ENCODE assay signal across 32 cellular contexts in the genomic region with DNA sequence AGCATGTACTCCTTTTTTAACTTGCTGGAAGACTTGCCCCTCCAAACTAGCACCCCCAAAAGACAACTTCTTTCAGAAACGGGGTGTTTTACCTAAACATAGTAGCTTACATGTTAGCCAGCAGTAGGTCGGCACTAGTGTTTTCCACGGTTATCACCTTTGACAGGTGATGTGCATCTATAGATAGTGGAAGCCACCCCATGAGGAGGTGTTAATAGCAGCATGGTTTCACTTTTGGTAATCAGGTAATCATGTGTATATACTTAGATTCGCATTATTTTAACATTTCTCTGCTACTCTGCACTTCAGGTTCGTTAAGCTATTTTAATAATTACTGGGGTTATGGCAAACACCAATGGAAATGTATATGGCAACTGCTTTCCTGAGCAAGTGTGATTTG. TPM values are rescaled to one million over a fixed set of nuclear protein-coding genes. Genes with fewer than 3 reads are reported as not detected.
DNase-seq lines count a peak whose midpoint lies in the region; ATAC-seq lines count a peak whose summit lies in the region.
"Had no signal": no experiment of that assay in that cellular context is flagged by ENCODE, and none has a peak within 500 bp of the region (broad histone marks: within the 10 kb centered on the region; RNA-seq: fewer than 3 reads in every experiment).

No MANE protein-coding gene starts in this region.

- H3K27ac Mint-ChIP-seq in CD4-positive, CD25-positive, alpha-beta regulatory T cell, result peak overlapping the region; percentile 22 to 68 (median 42)
- peak overlapping the region; percentile 6 for H3K27ac Mint-ChIP-seq in activated T-helper 2 cell treated with anti-CD3 and anti-CD28 coated beads, Interferon-gamma antibody, Interleukin-2, Interleukin-4, amounts not matched to agents 10 μg/mL and 5 μg/mL and 100 μg/mL, durations not matched to agents 14 hours and 24 hours and 36 hours
- H3K27ac Mint-ChIP-seq: activated CD4-positive, alpha-beta T cell treated with anti-CD3 and anti-CD28 coated beads, Interleukin-2, amount 10 ng/mL, durations not matched to agents 7 days and 5 days; activated CD8-positive, alpha-beta memory T cell treated with anti-CD3 and anti-CD28 coated beads, Interleukin-2, amount 10 ng/mL, durations not matched to agents 7 days and 5 days; B cell; progenitor cell of endocrine pancreas; stimulated activated memory B cell treated with anti-CD40 and anti-IgM and Interleukin-4, amounts not matched to agents 10 μg/mL and 1 μg/mL and 100 μg/mL, for 72 hours; type B pancreatic cell had no signal

- peaks cover 0 to 5% (median 3%) of the 10 kb centered on the region in 4 donors for H3K4me1 Mint-ChIP-seq in CD4-positive, CD25-positive, alpha-beta regulatory T cell
- H3K4me1 Mint-ChIP-seq in activated T-helper 2 cell treated with anti-CD3 and anti-CD28 coated beads, Interferon-gamma antibody, Interleukin-2, Interleukin-4, amounts not matched to agents 10 μg/mL and 5 μg/mL and 100 μg/mL, durations not matched to agents 14 hours and 24 hours and 36 hours (ENCODE audit: low read depth), result peaks cover 28% of the 10 kb centered on the region
- H3K4me1 Mint-ChIP-seq: B cell had no signal

- H3K36me3 Mint-ChIP-seq in CD4-positive, CD25-positive, alpha-beta regulatory T cell, result peaks cover 39% of the 10 kb centered on the region
- peaks cover 61% of the 10 kb centered on the region for H3K36me3 Mint-ChIP-seq in activated T-helper 2 cell treated with anti-CD3 and anti-CD28 coated beads, Interferon-gamma antibody, Interleukin-2, Interleukin-4, amounts not matched to agents 10 μg/mL and 5 μg/mL and 100 μg/mL, durations not matched to agents 14 hours and 24 hours and 36 hours (ENCODE audit: low read depth)

- no peak for ATAC-seq in CD4-positive, CD25-positive, alpha-beta regulatory T cell (ENCODE audit: low read depth in 2 of 2)
- ATAC-seq in GM18498 (IDR thresholded peaks at IDR 0.05; ENCODE audit: unreplicated experiment), result peak; percentile 52
- ATAC-seq in GM19351 (IDR thresholded peaks at IDR 0.05; ENCODE audit: unreplicated experiment), result peak; percentile 59
- ATAC-seq: activated CD8-positive, alpha-beta memory T cell treated with anti-CD3 and anti-CD28 coated beads, Interleukin-2, amount 10 ng/mL, durations not matched to agents 7 days and 5 days; activated naive CD4-positive, alpha-beta T cell treated with anti-CD3 and anti-CD28 coated beads, Interleukin-2, amount 50 U/mL, for 72 hours; K562; left lung; sciatic nerve; stimulated activated memory B cell treated with anti-CD40 and anti-IgM and Interleukin-4, amounts not matched to agents 10 μg/mL and 1 μg/mL and 100 μg/mL, for 72 hours had no signal

- intact Hi-C loops in activated T-helper 2 cell treated with anti-CD3 and anti-CD28 coated beads, Interferon-gamma antibody, Interleukin-2, Interleukin-4, amounts not matched to agents 10 μg/mL and 5 μg/mL and 100 μg/mL, durations not matched to agents 14 hours and 24 hours and 36 hours (cut with micrococcal nuclease), result no loop called here

- H3K4me3 Mint-ChIP-seq in CD4-positive, CD25-positive, alpha-beta regulatory T cell, result no peak overlapping the region
- H3K4me3 Mint-ChIP-seq in activated T-helper 2 cell treated with anti-CD3 and anti-CD28 coated beads, Interferon-gamma antibody, Interleukin-2, Interleukin-4, amounts not matched to agents 10 μg/mL and 5 μg/mL and 100 μg/mL, durations not matched to agents 14 hours and 24 hours and 36 hours (ENCODE audit: low read depth), result no peak overlapping the region
- H3K4me3 Mint-ChIP-seq: activated CD4-positive, alpha-beta T cell treated with anti-CD3 and anti-CD28 coated beads, Interleukin-2, amount 10 ng/mL, durations not matched to agents 7 days and 5 days; activated CD8-positive, alpha-beta memory T cell treated with anti-CD3 and anti-CD28 coated beads, Interleukin-2, amount 10 ng/mL, durations not matched to agents 7 days and 5 days; B cell; stimulated activated memory B cell treated with anti-CD40 and anti-IgM and Interleukin-4, amounts not matched to agents 10 μg/mL and 1 μg/mL and 100 μg/mL, for 72 hours; type B pancreatic cell had no signal

- no peak overlapping the region for H3K4me3 ChIP-seq in CD4-positive, CD25-positive, alpha-beta regulatory T cell (ENCODE audit: low read depth, low read length)
- H3K4me3 ChIP-seq: GM23248, K562, left lung had no signal

- H3K27me3 Mint-ChIP-seq in CD4-positive, CD25-positive, alpha-beta regulatory T cell, result no peaks in the 10 kb centered on the region
- H3K27me3 Mint-ChIP-seq in activated T-helper 2 cell treated with anti-CD3 and anti-CD28 coated beads, Interferon-gamma antibody, Interleukin-2, Interleukin-4, amounts not matched to agents 10 μg/mL and 5 μg/mL and 100 μg/mL, durations not matched to agents 14 hours and 24 hours and 36 hours (ENCODE audit: low read depth), result no peaks in the 10 kb centered on the region
- H3K27me3 Mint-ChIP-seq: activated CD4-positive, alpha-beta T cell treated with anti-CD3 and anti-CD28 coated beads, Interleukin-2, amount 10 ng/mL, durations not matched to agents 7 days and 5 days; activated CD8-positive, alpha-beta memory T cell treated with anti-CD3 and anti-CD28 coated beads, Interleukin-2, amount 10 ng/mL, durations not matched to agents 7 days and 5 days; B cell; progenitor cell of endocrine pancreas; stimulated activated memory B cell treated with anti-CD40 and anti-IgM and Interleukin-4, amounts not matched to agents 10 μg/mL and 1 μg/mL and 100 μg/mL, for 72 hours; type B pancreatic cell had no signal

- H3K36me3 ChIP-seq in CD4-positive, CD25-positive, alpha-beta regulatory T cell (ENCODE audit: control insufficient read depth, insufficient read depth, low read length), result peaks cover 45% of the 10 kb centered on the region

- H3K4me1 ChIP-seq in CD4-positive, CD25-positive, alpha-beta regulatory T cell (ENCODE audit: control insufficient read depth, insufficient read depth, low read length, poor library complexity, severe bottlenecking), result no peaks in the 10 kb centered on the region
- H3K4me1 ChIP-seq: left lung had no signal

- no peaks in the 10 kb centered on the region for H3K9me3 ChIP-seq in CD4-positive, CD25-positive, alpha-beta regulatory T cell (ENCODE audit: control insufficient read depth in 2 of 2, low read length in 2 of 2)
- H3K9me3 ChIP-seq: left lung, neutrophil had no signal

- H3K27ac ChIP-seq in CD4-positive, CD25-positive, alpha-beta regulatory T cell (ENCODE audit: insufficient read depth, low read length, poor library complexity, severe bottlenecking), result no peak overlapping the region
- H3K27ac ChIP-seq: GM23248, left lung, neutrophil, VCaP had no signal

- no peak for DNase-seq in CD4-positive, CD25-positive, alpha-beta regulatory T cell
- DNase-seq in activated T-helper 2 cell treated with anti-CD3 and anti-CD28 coated beads, Interferon-gamma antibody, Interleukin-2, Interleukin-4, amounts not matched to agents 10 μg/mL and 5 μg/mL and 100 μg/mL, durations not matched to agents 14 hours and 24 hours and 36 hours (ENCODE audit: low spot score), result no peak
- DNase-seq in stimulated activated CD4-positive, alpha-beta T cell treated with anti-CD3 and anti-CD28 coated beads, Interleukin-2, amount 100 ng/mL, for 48 hours, result no peak
- DNase-seq in hypothalamus (lab: John Stamatoyannopoulos, UW) (no peak), C1 segment of cervical spinal cord (lab: John Stamatoyannopoulos, UW) (no peak)
- DNase-seq in stimulated activated CD4-positive, alpha-beta T cell treated with anti-CD3 and anti-CD28 coated beads, Interleukin-4, amount 100 ng/mL, for 1 hour, result no peak
- DNase-seq: activated CD4-positive, alpha-beta T cell treated with anti-CD3 and anti-CD28 coated beads, Interleukin-2, amount 10 ng/mL, durations not matched to agents 7 days and 5 days; activated CD8-positive, alpha-beta memory T cell treated with anti-CD3 and anti-CD28 coated beads, Interleukin-2, amount 10 ng/mL, durations not matched to agents 7 days and 5 days; central memory CD4-positive, alpha-beta T cell; dermis blood vessel endothelial cell; GDM1; left lung; NCI-H1105; NCI-H187 treated with DMSO at 0.1 percent for 48 hours; NCI-H526 treated with DMSO at 0.1 percent for 48 hours; SIG-M5; stimulated activated CD4-positive, alpha-beta T cell treated with anti-CD3 and anti-CD28 coated beads, Interleukin-12 subunit alpha, Interleukin-12 subunit beta, amount 100 ng/mL, for 4 hours; stimulated activated CD4-positive, alpha-beta T cell treated with anti-CD3 and anti-CD28 coated beads, Interleukin-4, amount 100 ng/mL, for 4 hours; substantia nigra; T-helper 9 cell had no signal

- H3K9me3 Mint-ChIP-seq in CD4-positive, CD25-positive, alpha-beta regulatory T cell, result no peaks in the 10 kb centered on the region
- no peaks in the 10 kb centered on the region for H3K9me3 Mint-ChIP-seq in activated T-helper 2 cell treated with anti-CD3 and anti-CD28 coated beads, Interferon-gamma antibody, Interleukin-2, Interleukin-4, amounts not matched to agents 10 μg/mL and 5 μg/mL and 100 μg/mL, durations not matched to agents 14 hours and 24 hours and 36 hours
- H3K9me3 Mint-ChIP-seq: activated CD4-positive, alpha-beta T cell treated with anti-CD3 and anti-CD28 coated beads, Interleukin-2, amount 10 ng/mL, durations not matched to agents 7 days and 5 days; activated naive CD4-positive, alpha-beta T cell treated with anti-CD3 and anti-CD28 coated beads, Interleukin-2, amount 50 U/mL, for 72 hours; stimulated activated memory B cell treated with anti-CD40 and anti-IgM and Interleukin-4, amounts not matched to agents 10 μg/mL and 1 μg/mL and 100 μg/mL, for 72 hours; type B pancreatic cell had no signal

- no peaks in the 10 kb centered on the region for H3K27me3 ChIP-seq in CD4-positive, CD25-positive, alpha-beta regulatory T cell (ENCODE audit: control insufficient read depth, insufficient read depth, low read length)
- H3K27me3 ChIP-seq: left lung, neutrophil had no signal

RNA-seq across cellular contexts. Expression of gene SRI, which starts 17.6 kb away (rescaled TPM):
- 53.5 TPM for total RNA-seq in CD4-positive, CD25-positive, alpha-beta regulatory T cell
- 100 to 1,000 TPM; 229 to 318 (median 255) TPM for polyA plus RNA-seq in CD4-positive, CD25-positive, alpha-beta regulatory T cell
- 264 and 271 TPM in 2 replicates for total RNA-seq in activated T-helper 2 cell treated with anti-CD3 and anti-CD28 coated beads, Interferon-gamma antibody, Interleukin-2, Interleukin-4, amounts not matched to agents 10 μg/mL and 5 μg/mL and 100 μg/mL, durations not matched to agents 14 hours and 24 hours and 36 hours

Comparison
In these comparisons a context has a peak if more than half of its experiments do, and no peak if none do; other contexts are left out.
1. ATAC-seq: peak in GM18498 (single experiment) and GM19351 (single experiment); none in CD4-positive, CD25-positive, alpha-beta regulatory T cell (0 of 2).